ENCODE assay signal across 1 cellular context in genomic region chr2:237613679-237614078, GRCh38.
A peak's percentile ranks its signal among the peaks of the same experiment; 100 is the strongest.
TF ChIP-seq lines count a peak whose summit lies in the region.

No MANE protein-coding gene starts in this region.

TF ChIP-seq in HepG2, 621 proteins besides CTCF, POLR2A, EP300 and RAD21 (continued from another document):
- TF ChIP-seq ZHX2 (IDR thresholded peaks at IDR 0.05; ENCODE audit: low read depth) (no peak), ZHX2 (CRISPR knock-in tag; IDR thresholded peaks at IDR 0.05; ENCODE audit: borderline replicate concordance) (no peak), ZBTB1 (CRISPR knock-in tag; IDR thresholded peaks at IDR 0.05; ENCODE audit: borderline replicate concordance) (no peak), ZNF501 (CRISPR knock-in tag; IDR thresholded peaks at IDR 0.05) (0 out of 2 replicates have a peak, but pooled peaks have one; percentile 10), ZFP91 (CRISPR knock-in tag; IDR thresholded peaks at IDR 0.05; ENCODE audit: borderline replicate concordance) (0 out of 2 replicates have a peak, but pooled peaks have one; percentile 10), ZBTB8A (CRISPR knock-in tag; IDR thresholded peaks at IDR 0.05; ENCODE audit: borderline replicate concordance, low read depth) (no peak), FLYWCH1 (CRISPR knock-in tag; IDR thresholded peaks at IDR 0.05) (no peak), KAT8 (CRISPR knock-in tag; IDR thresholded peaks at IDR 0.05) (no peak), ISX (CRISPR knock-in tag; conservative IDR thresholded peaks at IDR 0.05) (no peak), LRRFIP1 (CRISPR knock-in tag; conservative IDR thresholded peaks at IDR 0.05) (no peak), GPBP1L1 (CRISPR knock-in tag; IDR thresholded peaks at IDR 0.05) (no peak), ZNF337 (CRISPR knock-in tag; IDR thresholded peaks at IDR 0.05; ENCODE audit: borderline replicate concordance, low read depth) (no peak)
